ENCODE assay signal across 29 cellular contexts in the genomic region with DNA sequence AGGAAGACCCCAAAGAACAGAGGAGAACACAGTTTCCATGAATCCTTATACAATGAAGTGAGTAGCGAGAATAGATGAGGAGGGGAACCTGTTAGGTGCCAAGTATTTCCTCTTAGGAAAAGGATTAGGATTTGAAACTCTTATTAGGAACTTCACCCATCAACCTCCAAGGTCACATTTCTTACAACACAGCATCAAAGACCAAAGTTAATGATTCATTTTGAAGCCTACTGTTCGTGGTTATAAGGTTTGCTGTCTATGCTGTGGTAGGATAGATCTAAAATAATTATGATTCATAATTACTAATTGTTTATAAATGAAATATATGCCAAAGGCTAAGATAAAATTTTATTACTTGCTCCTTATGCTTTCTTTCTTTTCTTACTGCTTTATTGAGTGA. TPM values are rescaled to one million over a fixed set of nuclear protein-coding genes. Genes with fewer than 3 reads are reported as not detected.
DNase-seq lines count a peak whose midpoint lies in the region; ATAC-seq, FAIRE-seq and TF ChIP-seq lines count a peak whose summit lies in the region.
"Had no signal": no experiment of that assay in that cellular context is flagged by ENCODE, and none has a peak within 500 bp of the region (broad histone marks: within the 10 kb centered on the region; RNA-seq: fewer than 3 reads in every experiment).

No MANE protein-coding gene starts in this region.

- H3K9ac ChIP-seq in mammary epithelial cell (ENCODE audit: insufficient read depth, low read length) = no peak overlapping the region

- intact Hi-C loops in mammary epithelial cell (cut with micrococcal nuclease) = no loop called here
- intact Hi-C loops in breast epithelium (cut with DNase I; ENCODE audit: low total_unique reads) = no loop called here
- intact Hi-C loops in left lung (cut with DNase I) = no loop called here

- H3K4me2 ChIP-seq in mammary epithelial cell (ENCODE audit: insufficient read depth, low read depth, low read length) = no peak overlapping the region

- no peaks in the 10 kb centered on the region for H3K79me2 ChIP-seq in mammary epithelial cell (ENCODE audit: insufficient read depth, low read length)

- H3K27me3 ChIP-seq in mammary epithelial cell (ENCODE audit: insufficient read depth, low read length) (peaks cover 10% of the 10 kb centered on the region), breast epithelium (no peaks in the 10 kb centered on the region), left lung (peaks cover 0 to 15% of the 10 kb centered on the region in 2 donors), small intestine (ENCODE audit: control insufficient read depth in 2 of 2, insufficient read depth in 2 of 2, low read length in 2 of 2) (no peaks in the 10 kb centered on the region)
- H3K27me3 ChIP-seq: BE2C, SJCRH30 had no signal

- no peak for TF ChIP-seq POLR2A in breast epithelium (IDR thresholded peaks at IDR 0.05)

- peak; percentile 13 for DNase-seq in mammary epithelial cell
- DNase-seq in breast epithelium (ENCODE audit: low spot score in 2 of 2) = no peak
- DNase-seq in epithelial cell of esophagus (ENCODE audit: low read depth) = peak; percentile 15
- DNase-seq in left lung = no peak
- peak; percentile 88 for DNase-seq in small intestine
- DNase-seq: BE2C; CD8-positive, alpha-beta memory T cell; DMS 273 treated with DMSO at 0.1 percent for 48 hours; DMS79; EL; GDM1; H7; Karpas-422; NCI-H1092 treated with DMSO at 0.1 percent for 48 hours; NCI-H1436 treated with DMSO at 0.1 percent for 48 hours; NCI-H187 treated with DMSO at 0.1 percent for 48 hours; NCI-H524 treated with DMSO at 0.1 percent for 48 hours; NCI-H774; SJCRH30 had no signal

- in situ Hi-C loops in mammary epithelial cell (cut with MboI; ENCODE audit: low sequenced_read_pairs in 2 of 2) = no loop called here

- no peaks in the 10 kb centered on the region for H3K9me3 ChIP-seq in mammary epithelial cell (replicated peaks; ENCODE audit: insufficient read depth, low read length)
- no peaks in the 10 kb centered on the region for H3K9me3 ChIP-seq in breast epithelium
- H3K9me3 ChIP-seq in left lung = no peaks in the 10 kb centered on the region
- H3K9me3 ChIP-seq in small intestine (ENCODE audit: control insufficient read depth, low read depth) = no peaks in the 10 kb centered on the region
- H3K9me3 ChIP-seq: BE2C, SJCRH30 had no signal

- peak; percentile 7 for ATAC-seq in left lung
- ATAC-seq in GM19023 (IDR thresholded peaks at IDR 0.05; ENCODE audit: unreplicated experiment) = no peak
- no peak for ATAC-seq in GM21423 (IDR thresholded peaks at IDR 0.05; ENCODE audit: unreplicated experiment)
- no peak for ATAC-seq in HG02840 (IDR thresholded peaks at IDR 0.05; ENCODE audit: low FRiP score, unreplicated experiment)
- ATAC-seq: GM12878, Right ventricle myocardium inferior had no signal

- H3K4me3 ChIP-seq in mammary epithelial cell (replicated peaks in 1 of 3; ENCODE audit: insufficient read depth in 1 of 3, low read depth in 2 of 3, low read length in 3 of 3) (no peak overlapping the region), breast epithelium (no peak overlapping the region), epithelial cell of esophagus (ENCODE audit: low read length) (no peak overlapping the region), left lung (no peak overlapping the region), small intestine (ENCODE audit: low read depth in 1 of 2, low read length in 2 of 2) (no peak overlapping the region)
- H3K4me3 ChIP-seq: GM12878, SJCRH30 had no signal

- H3K27ac ChIP-seq in mammary epithelial cell (ENCODE audit: insufficient read depth, low read depth, low read length) (no peak overlapping the region), breast epithelium (no peak overlapping the region), left lung (peak overlapping the region in 1 of 2 donors; percentile 39), small intestine (ENCODE audit: low read depth in 1 of 2, low read length in 1 of 2) (peak overlapping the region in 1 of 2 donors; percentile 12)
- H3K27ac ChIP-seq: 22Rv1, SJCRH30 had no signal

- dilution Hi-C loops in mammary epithelial cell (cut with HindIII; ENCODE audit: low sequenced_read_pairs) = no loop called here

- H2AFZ ChIP-seq in mammary epithelial cell (ENCODE audit: low read depth, low read length) = no peak overlapping the region

- peak; percentile 53 for FAIRE-seq in small intestine (lab: Jason Lieb, UNC)
- FAIRE-seq: GM12878, GM19239 had no signal

- WGBS in mammary epithelial cell (ENCODE audit: low coverage, missing lambda C conversion rate) = 51% methylated on average over 2 of the region's 2 CpGs
- 25 to 56% (median 28%) methylated on average over 2 of the region's 2 CpGs for WGBS in small intestine, 3 donors

- H4K20me1 ChIP-seq in mammary epithelial cell (ENCODE audit: insufficient read depth, low read length) = no peaks in the 10 kb centered on the region

- TF ChIP-seq CTCF in mammary epithelial cell (conservative IDR thresholded peaks at IDR 0.05 in 1 of 2, IDR thresholded peaks at IDR 0.05 in 1 of 2; ENCODE audit: extremely low read depth in 1 of 2, insufficient read depth in 1 of 2, low read depth in 1 of 2, low read length in 2 of 2) (no peak), breast epithelium (IDR thresholded peaks at IDR 0.05) (no peak), epithelial cell of esophagus (IDR thresholded peaks at IDR 0.05; ENCODE audit: insufficient read depth, low read depth, low read length, missing control alignments) (no peak), left lung (IDR thresholded peaks at IDR 0.05) (no peak)

- no TSS peak for BruUV-seq in mammary epithelial cell (replicated peaks; lab: Mats Ljungman, UMichigan)

- CTCF ChIA-PET in mammary epithelial cell (lab: Charles Lee; ENCODE audit: low non-redundant PET) = no interaction called here

- H3K36me3 ChIP-seq in mammary epithelial cell (ENCODE audit: insufficient read depth, low read length) (no peaks in the 10 kb centered on the region), breast epithelium (no peaks in the 10 kb centered on the region), left lung (no peaks in the 10 kb centered on the region), small intestine (ENCODE audit: control insufficient read depth in 2 of 2, insufficient read depth in 2 of 2, low read length in 2 of 2) (no peaks in the 10 kb centered on the region)
- H3K36me3 ChIP-seq: BE2C, SJCRH30 had no signal

- H3K4me1 ChIP-seq in mammary epithelial cell (ENCODE audit: insufficient read depth, low read length) = no peaks in the 10 kb centered on the region
- no peaks in the 10 kb centered on the region for H3K4me1 ChIP-seq in breast epithelium
- H3K4me1 ChIP-seq in left lung = peaks cover 0 to 8% of the 10 kb centered on the region in 2 donors
- H3K4me1 ChIP-seq in small intestine (ENCODE audit: control insufficient read depth in 2 of 2, insufficient read depth in 1 of 2, low read depth in 1 of 2, low read length in 1 of 2) = peaks cover 3 to 8% of the 10 kb centered on the region in 2 donors
- H3K4me1 ChIP-seq: SJCRH30 had no signal

RNA-seq across cellular contexts. Expression of gene CFAP221, which starts 6.1 kb away (rescaled TPM):
- not detected for total RNA-seq in mammary epithelial cell
- not detected for polyA plus RNA-seq in mammary epithelial cell
- not detected for polyA minus RNA-seq in mammary epithelial cell
- total RNA-seq in breast epithelium = 1 to 10 TPM in 1 of 3 donors, under 1 TPM in 1, not detected in 1; 0.98 to 3.5 TPM
- total RNA-seq in left lung = 10 to 100 TPM; 20.0 to 20.8 TPM
- polyA plus RNA-seq in small intestine = 10 to 100 TPM in 1 of 3 donors, 1 to 10 TPM in 2; 2.2 to 10.3 (median 3.0) TPM
- total RNA-seq: CD8-positive, alpha-beta memory T cell; GM12878; RPMI7951; SJCRH30 had no signal
- polyA plus RNA-seq: CD14-positive monocyte; CD8-positive, alpha-beta memory T cell; GM12878 had no signal

RNA-seq across cellular contexts. Expression of gene SCTR, which starts 26.1 kb away (rescaled TPM):
- total RNA-seq in mammary epithelial cell (not detected), breast epithelium (not detected), left lung (10 to 100 TPM; 10.1 to 13.7 TPM)
- polyA plus RNA-seq in mammary epithelial cell (not detected), small intestine (10 to 100 TPM; 15.0 to 48.8 (median 43.5) TPM)
- not detected for polyA minus RNA-seq in mammary epithelial cell
- total RNA-seq: CD8-positive, alpha-beta memory T cell; GM12878; H7; M059J; RPMI7951; SJCRH30 had no signal
- polyA plus RNA-seq: CD14-positive monocyte; CD8-positive, alpha-beta memory T cell had no signal

Comparison
In these comparisons a context has a peak if more than half of its experiments do, and no peak if none do; other contexts are left out.
1. DNase-seq: peak in mammary epithelial cell (single experiment), epithelial cell of esophagus (single experiment) and small intestine (single experiment); none in breast epithelium (0 of 2) and left lung (0 of 2).
2. RNA of gene CFAP221, which starts 6.1 kb away (total RNA-seq): 20.0 to 20.8 TPM in left lung; 0.98 to 3.5 TPM in breast epithelium and not detected in mammary epithelial cell; every median in the first group is over 4 times any median in the second.
3. RNA of gene SCTR, which starts 26.1 kb away (total RNA-seq): 10.1 to 13.7 TPM in left lung; not detected in mammary epithelial cell and not detected in breast epithelium; every median in the first group is over 10 times any median in the second.